In the genomic region with DNA sequence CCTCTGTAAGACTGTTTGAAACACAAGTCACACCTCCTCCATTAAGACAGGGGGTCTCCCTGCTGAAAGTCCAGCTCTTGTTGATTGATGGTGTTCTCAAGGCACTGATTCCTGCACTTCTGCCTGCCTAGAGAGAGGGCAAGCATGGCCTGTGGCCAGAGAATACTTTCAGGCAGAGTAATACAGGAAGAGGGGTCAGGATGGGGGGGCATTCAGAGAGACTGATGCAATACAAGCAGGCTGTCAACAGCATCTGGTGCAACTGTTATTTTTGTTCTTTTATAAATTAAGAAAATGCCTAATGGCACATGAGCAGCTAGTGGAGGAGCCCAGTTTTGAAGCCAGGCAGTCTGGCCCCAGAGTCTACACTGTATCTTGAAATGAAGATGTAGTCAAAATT, we compare ENCODE assay signal across 13 cellular contexts.
DNase-seq lines count a peak whose midpoint lies in the region; ATAC-seq and TF ChIP-seq lines count a peak whose summit lies in the region.
"Had no signal": no experiment of that assay in that cellular context is flagged by ENCODE, and none has a peak within 500 bp of the region (broad histone marks: within the 10 kb centered on the region; RNA-seq: fewer than 3 reads in every experiment).

No MANE protein-coding gene starts in this region.

- no peak overlapping the region for H3K4me3 ChIP-seq in skeletal muscle cell (ENCODE audit: low read depth, low read length)
- H3K4me3 ChIP-seq: breast epithelium, prostate gland had no signal

- H3K27ac ChIP-seq in RWPE1: no peak overlapping the region; the same call in 1 of the 2 replicates
- H3K27ac ChIP-seq: breast epithelium, prostate gland had no signal

- DNase-seq in H4 (ENCODE audit: low spot score) (peak; percentile 6), RWPE1 (ENCODE audit: low spot score) (peak; percentile 39), fibroblast of peridontal ligament (ENCODE audit: extremely low read depth) (peak; percentile 12), skeletal muscle cell (ENCODE audit: low read depth) (peak; percentile 73), mesenteric fat pad (ENCODE audit: low spot score) (no peak), omental fat pad (ENCODE audit: low spot score) (no peak), Kasumi-1 (lab: John Stamatoyannopoulos, UW) (no peak)
- DNase-seq: activated gamma-delta T cell treated with Interleukin-2 at 50 U/mL for 16 hours; CD4-positive, alpha-beta memory T cell; GF-D8; head of caudate nucleus had no signal

- no peak for TF ChIP-seq CTCF in RWPE1 (conservative IDR thresholded peaks at IDR 0.05; ENCODE audit: low read depth)
- no peak for TF ChIP-seq CTCF in omental fat pad (IDR thresholded peaks at IDR 0.05)

- ATAC-seq in omental fat pad (ENCODE audit: low FRiP score): no peak

- CTCF ChIA-PET in RWPE1 (lab: Yijun Ruan, JAX): no interaction called here

- POLR2A ChIA-PET in RWPE1 (lab: Yijun Ruan, JAX; ENCODE audit: low non-redundant PET): no interaction called here

Comparison
In these comparisons a context has a peak if more than half of its experiments do, and no peak if none do; other contexts are left out.
1. DNase-seq: peak in H4 (single experiment), RWPE1 (single experiment), fibroblast of peridontal ligament (single experiment) and skeletal muscle cell (single experiment); none in mesenteric fat pad (single experiment), omental fat pad (single experiment) and Kasumi-1 (0 of 2).